In genomic region chr9:127567119-127567897, GRCh38 we compare ENCODE assay signal across 1 cellular context.
A peak's percentile ranks its signal among the peaks of the same experiment; 100 is the strongest.
TF ChIP-seq lines count a peak whose summit lies in the region.

No MANE protein-coding gene starts in this region.

TF ChIP-seq in K562, 482 proteins besides CTCF, POLR2A, EP300 and RAD21 (continued from another document):
- TF ChIP-seq MAX (CRISPR knock-in tag; IDR thresholded peaks at IDR 0.05) (peak; percentile 17; the same call in 1 of the 2 replicates), SREBF1 (IDR thresholded peaks at IDR 0.05; ENCODE audit: borderline replicate concordance, low read depth, low read length) (no peak), JUND (IDR thresholded peaks at IDR 0.05; ENCODE audit: borderline replicate concordance, low read depth, low read length) (no peak), JUND (tag; IDR thresholded peaks at IDR 0.05; ENCODE audit: borderline replicate concordance, low read depth, low read length) (no peak), IRF1 (CRISPR knock-in tag; IDR thresholded peaks at IDR 0.05; ENCODE audit: borderline replicate concordance) (no peak), POLR2AphosphoS5 (IDR thresholded peaks at IDR 0.05; ENCODE audit: control insufficient read depth, insufficient read depth, low read depth, low read length) (no peak), NFRKB (IDR thresholded peaks at IDR 0.05; ENCODE audit: low read depth) (peak; percentile 77), SMARCB1 (IDR thresholded peaks at IDR 0.05; ENCODE audit: insufficient read length, low read depth) (no peak), ATF7 (IDR thresholded peaks at IDR 0.05) (0 out of 2 replicates have a peak, but pooled peaks have one; percentile 30), RBM15 (IDR thresholded peaks at IDR 0.05; ENCODE audit: insufficient read depth, low read length) (no peak), HNRNPH1 (optimal IDR thresholded peaks at IDR 0.05; ENCODE audit: low read depth, low read length) (no peak), TOE1 (IDR thresholded peaks at IDR 0.05; ENCODE audit: borderline replicate concordance) (peak; percentile 36; the same call in 1 of the 2 replicates), TOE1 (CRISPR knock-in tag; IDR thresholded peaks at IDR 0.05; ENCODE audit: borderline replicate concordance, low read depth) (no peak), ZNF655 (CRISPR knock-in tag; IDR thresholded peaks at IDR 0.05) (no peak), MTA2 (IDR thresholded peaks at IDR 0.05; ENCODE audit: low read depth) (no peak), MAFK (IDR thresholded peaks at IDR 0.05; ENCODE audit: low read length) (no peak), RREB1 (CRISPR knock-in tag; IDR thresholded peaks at IDR 0.05) (0 out of 2 replicates have a peak, but pooled peaks have one; percentile 36), CBX3 (IDR thresholded peaks at IDR 0.05; ENCODE audit: borderline replicate concordance in 1 of 2, low read length in 2 of 2) (no peak), KDM5B (IDR thresholded peaks at IDR 0.05; ENCODE audit: insufficient replicate concordance, low read depth, low read length) (peak; percentile 32), GTF3C2 (IDR thresholded peaks at IDR 0.05; ENCODE audit: borderline replicate concordance, extremely low read depth, insufficient read length) (no peak), ETV6 (IDR thresholded peaks at IDR 0.05; ENCODE audit: borderline replicate concordance in 1 of 2, low read depth in 2 of 2, low read length in 1 of 2) (no peak), ETV6 (CRISPR knock-in tag; IDR thresholded peaks at IDR 0.05; ENCODE audit: borderline replicate concordance) (no peak), ETV5 (CRISPR knock-in tag; IDR thresholded peaks at IDR 0.05; ENCODE audit: low read depth) (peak; percentile 19; the same call in 1 of the 2 replicates)
